1 cellular context compared by ENCODE assay signal in genomic region chr6:109978174-109979032, GRCh38.
TF ChIP-seq lines count a peak whose summit lies in the region.

Gene GPR6 (plus strand): TSS chr6:109978311. CDS start chr6:109979113, 802 bp downstream.

TF ChIP-seq in HEK293, 187 proteins besides CTCF, POLR2A, EP300 and RAD21 (continued from another document):
- TF ChIP-seq REST (tag by site-specific recombination; IDR thresholded peaks at IDR 0.05) (peak; percentile 99), ZNF184 (tag by site-specific recombination; IDR thresholded peaks at IDR 0.05) (no peak), ZNF23 (tag by site-specific recombination; IDR thresholded peaks at IDR 0.05; ENCODE audit: borderline replicate concordance) (no peak)
TF ChIP-seq in HEK293: peak in this region for 29.
